In the genomic region with DNA sequence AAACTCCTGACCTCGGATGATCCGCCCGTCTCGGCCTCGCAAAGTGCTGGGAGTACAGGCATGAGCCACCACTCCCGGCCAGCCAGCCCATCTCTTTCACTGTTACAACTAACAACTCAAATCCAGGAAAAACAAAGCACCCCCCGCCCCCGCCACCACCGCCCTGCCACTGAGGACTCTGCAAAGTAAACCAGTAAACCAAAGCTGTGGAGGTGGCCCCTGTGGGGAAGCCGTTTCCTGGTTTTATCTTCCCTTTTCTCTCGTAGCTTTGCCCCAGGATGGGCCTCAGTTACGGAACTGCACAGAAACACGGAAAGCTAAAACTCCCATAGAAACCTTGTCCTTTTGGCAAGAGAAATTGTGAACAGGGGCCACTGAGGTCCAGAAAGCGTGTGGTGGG, we compare ENCODE assay signal across 12 cellular contexts.
"Had no signal": no experiment of that assay in that cellular context is flagged by ENCODE, and none has a peak within 500 bp of the region (broad histone marks: within the 10 kb centered on the region; RNA-seq: fewer than 3 reads in every experiment).

No MANE protein-coding gene starts in this region.

- H3K4me3 Mint-ChIP-seq: natural killer cell; stimulated activated naive B cell treated with anti-CD40 and anti-IgM and Interleukin-4, amounts not matched to agents 10 μg/mL and 1 μg/mL and 100 μg/mL, for 72 hours; T-helper 2 cell treated with Interferon-gamma antibody and Interleukin-4, amounts not matched to agents 5 μg/mL and 100 μg/mL, for 36 hours had no signal

- DNase-seq: activated CD4-positive, CD25-positive, alpha-beta regulatory T cell treated with anti-CD3 and anti-CD28 coated beads, Interleukin-2, amount 50 U/mL, for 72 hours; activated naive CD4-positive, alpha-beta T cell treated with Interleukin-2 at 50 U/mL for 16 hours; activated T-cell treated with anti-CD3 and anti-CD28 coated beads for 4 hours; gastrocnemius medialis; mesenchymal stem cell; natural killer cell; nucleus accumbens; stimulated activated CD4-positive, alpha-beta T cell treated with anti-CD3 and anti-CD28 coated beads, Interleukin-2, amount 100 ng/mL, for 48 hours; stimulated activated naive B cell treated with anti-CD40 and anti-IgM and Interleukin-4, amounts not matched to agents 10 μg/mL and 1 μg/mL and 100 μg/mL, for 72 hours; transverse colon had no signal

- H3K27ac Mint-ChIP-seq: natural killer cell; stimulated activated naive B cell treated with anti-CD40 and anti-IgM and Interleukin-4, amounts not matched to agents 10 μg/mL and 1 μg/mL and 100 μg/mL, for 72 hours; T-helper 2 cell treated with Interferon-gamma antibody and Interleukin-4, amounts not matched to agents 5 μg/mL and 100 μg/mL, for 36 hours had no signal

- ATAC-seq: gastrocnemius medialis; natural killer cell; stimulated activated naive B cell treated with anti-CD40 and anti-IgM and Interleukin-4, amounts not matched to agents 10 μg/mL and 1 μg/mL and 100 μg/mL, for 72 hours had no signal

- H3K4me3 ChIP-seq: ascending aorta, gastrocnemius medialis, transverse colon had no signal

- H3K36me3 ChIP-seq: ascending aorta, gastrocnemius medialis, transverse colon had no signal

- H3K9me3 ChIP-seq: gastrocnemius medialis had no signal

- H3K27ac ChIP-seq: ascending aorta, gastrocnemius medialis, transverse colon had no signal
